In the genomic region with DNA sequence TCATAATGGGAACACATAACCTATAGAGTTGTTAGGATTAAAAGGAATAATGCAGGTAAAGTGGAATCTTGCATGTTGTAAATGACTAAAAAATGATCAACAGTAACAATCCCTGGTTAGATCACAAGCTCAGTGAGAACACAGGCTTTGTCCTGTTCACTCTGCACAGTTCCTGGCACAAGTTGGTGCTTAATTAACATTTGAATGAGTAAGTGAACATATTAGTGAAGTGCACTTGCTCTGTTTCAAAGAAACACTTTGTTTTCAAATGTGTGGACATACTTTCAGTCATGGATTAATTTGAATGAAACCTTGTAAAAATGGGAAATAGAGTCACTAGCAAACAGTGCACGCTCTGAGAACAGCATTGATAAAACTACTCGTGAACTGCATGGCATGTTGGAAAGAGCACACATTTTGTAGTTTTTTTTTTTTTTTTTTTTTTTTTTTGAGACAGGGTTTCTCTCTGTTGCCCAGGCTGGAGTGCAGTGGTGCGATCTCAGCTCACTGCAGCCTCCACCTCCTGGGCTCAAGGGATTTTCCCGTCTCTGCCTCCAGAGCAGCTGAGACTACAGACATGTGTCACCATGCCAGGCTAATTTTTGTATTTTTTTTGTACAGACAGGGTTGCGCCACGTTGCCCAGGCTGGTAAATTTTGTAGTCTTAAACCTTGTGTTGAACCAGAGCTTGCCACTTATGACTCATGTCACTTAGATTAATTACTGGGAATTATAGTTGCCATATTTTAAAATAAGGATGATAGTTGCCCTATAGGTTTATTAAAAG, we compare ENCODE assay signal across 1 cellular context.
TF ChIP-seq lines count a peak whose summit lies in the region.

No MANE protein-coding gene starts in this region.

TF ChIP-seq in SK-N-SH, 30 proteins besides CTCF, POLR2A, EP300 and RAD21:
- TF ChIP-seq FOXM1 (IDR thresholded peaks at IDR 0.05; ENCODE audit: low read depth): no peak
- peak; percentile 40; the same call in 1 of the 2 replicates for TF ChIP-seq PBX3 (IDR thresholded peaks at IDR 0.05)
